In genomic region chr17:68514809-68515208, GRCh38 we compare ENCODE assay signal across 2 cellular contexts.
TF ChIP-seq lines count a peak whose summit lies in the region.

No MANE protein-coding gene starts in this region.

TF ChIP-seq in GM12878, 131 proteins besides CTCF, POLR2A, EP300 and RAD21 (continued from another document and continues in another):
- TF ChIP-seq, protein P1, sequence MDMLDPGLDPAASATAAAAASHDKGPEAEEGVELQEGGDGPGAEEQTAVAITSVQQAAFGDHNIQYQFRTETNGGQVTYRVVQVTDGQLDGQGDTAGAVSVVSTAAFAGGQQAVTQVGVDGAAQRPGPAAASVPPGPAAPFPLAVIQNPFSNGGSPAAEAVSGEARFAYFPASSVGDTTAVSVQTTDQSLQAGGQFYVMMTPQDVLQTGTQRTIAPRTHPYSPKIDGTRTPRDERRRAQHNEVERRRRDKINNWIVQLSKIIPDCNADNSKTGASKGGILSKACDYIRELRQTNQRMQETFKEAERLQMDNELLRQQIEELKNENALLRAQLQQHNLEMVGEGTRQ (IDR thresholded peaks at IDR 0.05; ENCODE audit: borderline replicate concordance, low read depth, low read length) = no peak
- TF ChIP-seq FOS (IDR thresholded peaks at IDR 0.05; ENCODE audit: borderline replicate concordance, extremely low read depth, insufficient read length) (no peak), TCF12 (IDR thresholded peaks at IDR 0.05; ENCODE audit: low read depth, low read length) (no peak), CBFB (IDR thresholded peaks at IDR 0.05; ENCODE audit: low read depth) (no peak), ZNF592 (IDR thresholded peaks at IDR 0.05) (no peak), IKZF1 (conservative IDR thresholded peaks at IDR 0.05) (peak; percentile 42), EZH2 (IDR thresholded peaks at IDR 0.05; ENCODE audit: borderline replicate concordance, control insufficient read depth, low read depth, low read length) (no peak), ZNF384 (IDR thresholded peaks at IDR 0.05; ENCODE audit: borderline replicate concordance, low read depth, low read length) (no peak), NFXL1 (IDR thresholded peaks at IDR 0.05; ENCODE audit: borderline replicate concordance) (no peak), MYB (IDR thresholded peaks at IDR 0.05; ENCODE audit: borderline replicate concordance, low read depth, low read length) (no peak)
- TF ChIP-seq, protein P2, sequence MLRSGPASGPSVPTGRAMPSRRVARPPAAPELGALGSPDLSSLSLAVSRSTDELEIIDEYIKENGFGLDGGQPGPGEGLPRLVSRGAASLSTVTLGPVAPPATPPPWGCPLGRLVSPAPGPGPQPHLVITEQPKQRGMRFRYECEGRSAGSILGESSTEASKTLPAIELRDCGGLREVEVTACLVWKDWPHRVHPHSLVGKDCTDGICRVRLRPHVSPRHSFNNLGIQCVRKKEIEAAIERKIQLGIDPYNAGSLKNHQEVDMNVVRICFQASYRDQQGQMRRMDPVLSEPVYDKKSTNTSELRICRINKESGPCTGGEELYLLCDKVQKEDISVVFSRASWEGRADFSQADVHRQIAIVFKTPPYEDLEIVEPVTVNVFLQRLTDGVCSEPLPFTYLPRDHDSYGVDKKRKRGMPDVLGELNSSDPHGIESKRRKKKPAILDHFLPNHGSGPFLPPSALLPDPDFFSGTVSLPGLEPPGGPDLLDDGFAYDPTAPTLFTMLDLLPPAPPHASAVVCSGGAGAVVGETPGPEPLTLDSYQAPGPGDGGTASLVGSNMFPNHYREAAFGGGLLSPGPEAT (IDR thresholded peaks at IDR 0.05; ENCODE audit: low read depth) = 0 out of 2 replicates have a peak, but pooled peaks have one; percentile 13
- TF ChIP-seq, protein P3, sequence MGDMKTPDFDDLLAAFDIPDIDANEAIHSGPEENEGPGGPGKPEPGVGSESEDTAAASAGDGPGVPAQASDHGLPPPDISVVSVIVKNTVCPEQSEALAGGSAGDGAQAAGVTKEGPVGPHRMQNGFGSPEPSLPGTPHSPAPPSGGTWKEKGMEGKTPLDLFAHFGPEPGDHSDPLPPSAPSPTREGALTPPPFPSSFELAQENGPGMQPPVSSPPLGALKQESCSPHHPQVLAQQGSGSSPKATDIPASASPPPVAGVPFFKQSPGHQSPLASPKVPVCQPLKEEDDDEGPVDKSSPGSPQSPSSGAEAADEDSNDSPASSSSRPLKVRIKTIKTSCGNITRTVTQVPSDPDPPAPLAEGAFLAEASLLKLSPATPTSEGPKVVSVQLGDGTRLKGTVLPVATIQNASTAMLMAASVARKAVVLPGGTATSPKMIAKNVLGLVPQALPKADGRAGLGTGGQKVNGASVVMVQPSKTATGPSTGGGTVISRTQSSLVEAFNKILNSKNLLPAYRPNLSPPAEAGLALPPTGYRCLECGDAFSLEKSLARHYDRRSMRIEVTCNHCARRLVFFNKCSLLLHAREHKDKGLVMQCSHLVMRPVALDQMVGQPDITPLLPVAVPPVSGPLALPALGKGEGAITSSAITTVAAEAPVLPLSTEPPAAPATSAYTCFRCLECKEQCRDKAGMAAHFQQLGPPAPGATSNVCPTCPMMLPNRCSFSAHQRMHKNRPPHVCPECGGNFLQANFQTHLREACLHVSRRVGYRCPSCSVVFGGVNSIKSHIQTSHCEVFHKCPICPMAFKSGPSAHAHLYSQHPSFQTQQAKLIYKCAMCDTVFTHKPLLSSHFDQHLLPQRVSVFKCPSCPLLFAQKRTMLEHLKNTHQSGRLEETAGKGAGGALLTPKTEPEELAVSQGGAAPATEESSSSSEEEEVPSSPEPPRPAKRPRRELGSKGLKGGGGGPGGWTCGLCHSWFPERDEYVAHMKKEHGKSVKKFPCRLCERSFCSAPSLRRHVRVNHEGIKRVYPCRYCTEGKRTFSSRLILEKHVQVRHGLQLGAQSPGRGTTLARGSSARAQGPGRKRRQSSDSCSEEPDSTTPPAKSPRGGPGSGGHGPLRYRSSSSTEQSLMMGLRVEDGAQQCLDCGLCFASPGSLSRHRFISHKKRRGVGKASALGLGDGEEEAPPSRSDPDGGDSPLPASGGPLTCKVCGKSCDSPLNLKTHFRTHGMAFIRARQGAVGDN (IDR thresholded peaks at IDR 0.05) = no peak

TF ChIP-seq in HepG2, 621 proteins besides CTCF, POLR2A, EP300 and RAD21 (continued from another document):
- TF ChIP-seq, protein P4, sequence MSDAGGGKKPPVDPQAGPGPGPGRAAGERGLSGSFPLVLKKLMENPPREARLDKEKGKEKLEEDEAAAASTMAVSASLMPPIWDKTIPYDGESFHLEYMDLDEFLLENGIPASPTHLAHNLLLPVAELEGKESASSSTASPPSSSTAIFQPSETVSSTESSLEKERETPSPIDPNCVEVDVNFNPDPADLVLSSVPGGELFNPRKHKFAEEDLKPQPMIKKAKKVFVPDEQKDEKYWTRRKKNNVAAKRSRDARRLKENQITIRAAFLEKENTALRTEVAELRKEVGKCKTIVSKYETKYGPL (CRISPR knock-in tag; IDR thresholded peaks at IDR 0.05) = 0 out of 2 replicates have a peak, but pooled peaks have one; percentile 18
- TF ChIP-seq CEBPB (IDR thresholded peaks at IDR 0.05; ENCODE audit: borderline replicate concordance, low read depth, low read length) (no peak), TBX2 (CRISPR knock-in tag; IDR thresholded peaks at IDR 0.05; ENCODE audit: borderline replicate concordance) (0 out of 2 replicates have a peak, but pooled peaks have one; percentile 20), SAP130 (CRISPR knock-in tag; IDR thresholded peaks at IDR 0.05; ENCODE audit: low read depth) (peak; percentile 58), MTF1 (CRISPR knock-in tag; IDR thresholded peaks at IDR 0.05) (no peak), CREB1 (IDR thresholded peaks at IDR 0.05) (peak; percentile 77), CREB1 (CRISPR knock-in tag; IDR thresholded peaks at IDR 0.05) (no peak), ZNF501 (CRISPR knock-in tag; IDR thresholded peaks at IDR 0.05) (no peak), ZBTB21 (CRISPR knock-in tag; IDR thresholded peaks at IDR 0.05) (peak; percentile 66), KMT2A (CRISPR knock-in tag; IDR thresholded peaks at IDR 0.05) (peak; percentile 44), JUND (CRISPR knock-in tag; IDR thresholded peaks at IDR 0.05) (no peak), ZNF335 (CRISPR knock-in tag; IDR thresholded peaks at IDR 0.05) (no peak), ELF1 (CRISPR knock-in tag; IDR thresholded peaks at IDR 0.05) (no peak), MTA3 (CRISPR knock-in tag; IDR thresholded peaks at IDR 0.05) (no peak), DPF2 (CRISPR knock-in tag; IDR thresholded peaks at IDR 0.05; ENCODE audit: borderline replicate concordance, low read depth) (no peak), FOXA1 (IDR thresholded peaks at IDR 0.05) (no peak), FOXA1 (CRISPR knock-in tag; IDR thresholded peaks at IDR 0.05) (peak; percentile 11; the same call in 1 of the 2 replicates), ZZZ3 (CRISPR knock-in tag; IDR thresholded peaks at IDR 0.05; ENCODE audit: borderline replicate concordance) (no peak), ZNF383 (CRISPR knock-in tag; IDR thresholded peaks at IDR 0.05; ENCODE audit: borderline replicate concordance) (no peak), ZNF83 (CRISPR knock-in tag; IDR thresholded peaks at IDR 0.05; ENCODE audit: borderline replicate concordance) (no peak), MIER3 (CRISPR knock-in tag; IDR thresholded peaks at IDR 0.05; ENCODE audit: borderline replicate concordance) (no peak), ZKSCAN8 (CRISPR knock-in tag; IDR thresholded peaks at IDR 0.05; ENCODE audit: borderline replicate concordance) (no peak), CAMTA2 (CRISPR knock-in tag; IDR thresholded peaks at IDR 0.05; ENCODE audit: borderline replicate concordance) (no peak), ATF1 (CRISPR knock-in tag; IDR thresholded peaks at IDR 0.05) (peak; percentile 47; the same call in 1 of the 2 replicates), ZNF777 (CRISPR knock-in tag; IDR thresholded peaks at IDR 0.05) (no peak), NFKBIZ (CRISPR knock-in tag; IDR thresholded peaks at IDR 0.05) (no peak), PTBP1 (IDR thresholded peaks at IDR 0.05; ENCODE audit: low read depth, low read length, poor library complexity, severe bottlenecking) (no peak)
TF ChIP-seq in HepG2: peak in this region for 23.
